Comparison of ENCODE assay signal across 8 cellular contexts in the genomic region with DNA sequence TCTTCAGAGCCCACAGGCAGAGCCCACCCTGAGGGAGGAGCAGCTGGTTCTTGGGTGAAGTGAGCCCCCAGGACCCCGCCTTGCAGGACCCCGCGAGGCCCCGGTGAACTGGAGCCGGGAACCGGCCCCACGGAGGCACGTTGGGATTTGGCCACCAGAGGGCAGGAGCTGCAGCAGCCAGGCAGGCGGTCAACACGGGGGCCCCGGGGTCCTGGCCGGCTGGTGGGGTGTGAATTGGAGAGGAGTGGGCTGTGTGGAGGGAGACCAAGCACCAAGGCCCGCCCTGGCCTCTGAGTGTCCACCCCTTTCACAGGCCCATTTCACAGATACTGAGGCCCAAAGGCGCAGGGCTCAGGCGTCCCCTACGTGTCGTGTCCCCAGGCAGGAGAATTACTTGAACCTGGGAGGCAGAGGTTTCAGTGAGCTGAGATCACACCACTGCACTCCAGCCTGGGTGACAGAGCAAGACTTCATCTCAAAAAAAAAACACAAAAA. TPM values are rescaled to one million over a fixed set of nuclear protein-coding genes. Genes with fewer than 3 reads are reported as not detected.
DNase-seq lines count a peak whose midpoint lies in the region; ATAC-seq and TF ChIP-seq lines count a peak whose summit lies in the region.

No MANE protein-coding gene starts in this region.

- DNase-seq in T-helper 1 cell (no peak), epithelial cell of esophagus (ENCODE audit: low read depth) (no peak), gastrocnemius medialis (no peak)

- H4K20me1 ChIP-seq in OCI-LY3 (ENCODE audit: insufficient read depth, low read length): no peaks in the 10 kb centered on the region

- no peaks in the 10 kb centered on the region for H3K27me3 Mint-ChIP-seq in T-helper 1 cell treated with Interleukin-12 subunit alpha and Interleukin-12 subunit beta and Interleukin-4 antibody, amounts not matched to agents 30 μg/mL and 1 μg/mL, for 36 hours (ENCODE audit: low read depth)

- H3K27ac ChIP-seq in OCI-LY3 (ENCODE audit: low read length): no peak overlapping the region
- no peak overlapping the region for H3K27ac ChIP-seq in gastrocnemius medialis

- H3K9ac ChIP-seq in OCI-LY3 (ENCODE audit: low read length): no peak overlapping the region

- peaks cover 4% of the 10 kb centered on the region for H3K4me1 Mint-ChIP-seq in T-helper 1 cell treated with Interleukin-12 subunit alpha and Interleukin-12 subunit beta and Interleukin-4 antibody, amounts not matched to agents 30 μg/mL and 1 μg/mL, for 36 hours (ENCODE audit: low read depth)

- TF ChIP-seq CTCF in OCI-LY3 (IDR thresholded peaks at IDR 0.05; ENCODE audit: low read depth, low read length): peak; percentile 76
- peak; percentile 64 for TF ChIP-seq CTCF in epithelial cell of esophagus (IDR thresholded peaks at IDR 0.05; ENCODE audit: insufficient read depth, low read depth, low read length, missing control alignments)
- peak in 4 of 5 experiments; percentile 10 to 69 (median 46) for TF ChIP-seq CTCF in gastrocnemius medialis (IDR thresholded peaks at IDR 0.05 in 4 of 5, conservative IDR thresholded peaks at IDR 0.05 in 1 of 5)

- H3K4me1 ChIP-seq in OCI-LY3 (ENCODE audit: low read length) (no peaks in the 10 kb centered on the region), gastrocnemius medialis (no peaks in the 10 kb centered on the region)

- H3K9me3 ChIP-seq in OCI-LY3 (ENCODE audit: insufficient read depth, low read length): no peaks in the 10 kb centered on the region
- H3K9me3 ChIP-seq in gastrocnemius medialis: no peaks in the 10 kb centered on the region

- intact Hi-C loops in gastrocnemius medialis (cut with DNase I; ENCODE audit: low total_unique reads): no loop called here

- no peak overlapping the region for H3K4me3 Mint-ChIP-seq in T-helper 1 cell treated with Interleukin-12 subunit alpha and Interleukin-12 subunit beta and Interleukin-4 antibody, amounts not matched to agents 30 μg/mL and 1 μg/mL, for 36 hours

- H3K36me3 ChIP-seq in OCI-LY3 (replicated peaks; ENCODE audit: low read depth, low read length) (no peaks in the 10 kb centered on the region), gastrocnemius medialis (no peaks in the 10 kb centered on the region)

- no peaks in the 10 kb centered on the region for H3K79me2 ChIP-seq in OCI-LY3 (ENCODE audit: low read length)

- H3K27ac Mint-ChIP-seq in T-helper 1 cell treated with Interleukin-12 subunit alpha and Interleukin-12 subunit beta and Interleukin-4 antibody, amounts not matched to agents 30 μg/mL and 1 μg/mL, for 36 hours: peak overlapping the region; percentile 36

- no peak overlapping the region for H3K4me2 ChIP-seq in OCI-LY3 (ENCODE audit: low read length)

- H2AFZ ChIP-seq in OCI-LY3 (ENCODE audit: low read depth, low read length): no peak overlapping the region

- no peak for TF ChIP-seq POLR2A in gastrocnemius medialis (IDR thresholded peaks at IDR 0.05)

- H3K4me3 ChIP-seq in OCI-LY3 (ENCODE audit: low read length) (no peak overlapping the region), epithelial cell of esophagus (ENCODE audit: low read length) (no peak overlapping the region), gastrocnemius medialis (no peak overlapping the region)

- H3K36me3 Mint-ChIP-seq in T-helper 1 cell treated with Interleukin-12 subunit alpha and Interleukin-12 subunit beta and Interleukin-4 antibody, amounts not matched to agents 30 μg/mL and 1 μg/mL, for 36 hours (ENCODE audit: low read depth): no peaks in the 10 kb centered on the region

- ATAC-seq in gastrocnemius medialis (no peak), HG02571 (IDR thresholded peaks at IDR 0.05; ENCODE audit: unreplicated experiment) (no peak), GM21786 (IDR thresholded peaks at IDR 0.05; ENCODE audit: unreplicated experiment) (no peak), GM19324 (IDR thresholded peaks at IDR 0.05; ENCODE audit: low FRiP score, unreplicated experiment) (no peak)

- no peaks in the 10 kb centered on the region for H3K27me3 ChIP-seq in OCI-LY3 (ENCODE audit: low read depth, low read length)
- H3K27me3 ChIP-seq in gastrocnemius medialis: peaks cover 15 to 33% (median 21%) of the 10 kb centered on the region in 3 donors

- H3K9me3 Mint-ChIP-seq in T-helper 1 cell treated with Interleukin-12 subunit alpha and Interleukin-12 subunit beta and Interleukin-4 antibody, amounts not matched to agents 30 μg/mL and 1 μg/mL, for 36 hours: peaks cover 7% of the 10 kb centered on the region

- in situ Hi-C loops in gastrocnemius medialis (cut with MboI; ENCODE audit: low sequenced_read_pairs in 4 of 4): no loop called here

RNA-seq across cellular contexts. Expression of gene DPEP1, which starts 2.2 kb away (rescaled TPM):
- not detected for total RNA-seq in gastrocnemius medialis

RNA-seq across cellular contexts. Expression of gene CPNE7, which starts 40.1 kb away (rescaled TPM):
- not detected for total RNA-seq in gastrocnemius medialis

RNA-seq across cellular contexts. Expression of gene CHMP1A, which starts 41.9 kb away (rescaled TPM):
- total RNA-seq in gastrocnemius medialis: 100 to 1,000 TPM in 1 of 4 donors, 10 to 100 TPM in 3; 53.4 to 105 (median 78.8) TPM

RNA-seq across cellular contexts. Expression of gene SPATA33, which starts 42.0 kb away (rescaled TPM):
- 1 to 10 TPM; 1.2 to 2.7 (median 2.1) TPM for total RNA-seq in gastrocnemius medialis

RNA-seq across cellular contexts. Expression of gene RPL13, which starts 55.2 kb away (rescaled TPM):
- 1,000 to 10,000 TPM; 4,295 to 5,889 (median 4,806) TPM for total RNA-seq in gastrocnemius medialis
